In genomic region chr17:49132699-49133364, GRCh38 we compare ENCODE assay signal across 8 cellular contexts. TPM values are rescaled to one million over a fixed set of nuclear protein-coding genes. Genes with fewer than 3 reads are reported as not detected.
DNase-seq lines count a peak whose midpoint lies in the region; TF ChIP-seq lines count a peak whose summit lies in the region.

B4GALNT2 (plus strand) TSS chr17:49132769; CDS start chr17:49132793, 24 bp downstream.

- no peak within 1 kb of the TSS for H3K27ac Mint-ChIP-seq in HFFc6
- H3K27ac Mint-ChIP-seq in activated T-cell treated with anti-CD3 and anti-CD28 coated beads, Interleukin-2, amount 50 U/mL, for 24 hours, result no peak within 1 kb of the TSS

- no peak for TF ChIP-seq CTCF in HFFc6 (IDR thresholded peaks at IDR 0.05)

- H3K9me3 ChIP-seq in iPS DF 6.9 (ENCODE audit: control insufficient read depth, insufficient read depth, low read length), result 0 out of 2 replicates have a peak, but pooled peaks cover 2% of the 10 kb centered on the region

- no peaks in the 10 kb centered on the region for H3K36me3 Mint-ChIP-seq in HFFc6 (ENCODE audit: low read depth)
- H3K36me3 Mint-ChIP-seq in activated T-cell treated with anti-CD3 and anti-CD28 coated beads, Interleukin-2, amount 50 U/mL, for 24 hours (ENCODE audit: low read depth), result no peaks in the 10 kb centered on the region

- H3K4me3 Mint-ChIP-seq in HFFc6, result peak within 1 kb of the TSS; percentile 71
- H3K4me3 Mint-ChIP-seq in activated T-cell treated with anti-CD3 and anti-CD28 coated beads, Interleukin-2, amount 50 U/mL, for 24 hours, result peak within 1 kb of the TSS; percentile 60

- no peaks in the 10 kb centered on the region for H3K36me3 ChIP-seq in iPS DF 6.9 (ENCODE audit: control insufficient read depth, insufficient read depth, low read length)

- H3K27me3 Mint-ChIP-seq in HFFc6 (ENCODE audit: insufficient read depth), result peaks cover 52% of the 10 kb centered on the region
- peaks cover 72% of the 10 kb centered on the region for H3K27me3 Mint-ChIP-seq in activated T-cell treated with anti-CD3 and anti-CD28 coated beads, Interleukin-2, amount 50 U/mL, for 24 hours

- peak within 1 kb of the TSS; percentile 34; the same call in 1 of the 2 replicates for H3K4me3 ChIP-seq in iPS DF 6.9 (ENCODE audit: low read length)

- peaks cover 25% of the 10 kb centered on the region for H3K27me3 ChIP-seq in iPS DF 6.9 (ENCODE audit: control insufficient read depth, insufficient read depth, low read length)

- H3K27ac ChIP-seq in iPS DF 6.9 (ENCODE audit: low read length), result no peak within 1 kb of the TSS

- H3K9me3 Mint-ChIP-seq in HFFc6, result peaks cover 15% of the 10 kb centered on the region
- no peaks in the 10 kb centered on the region for H3K9me3 Mint-ChIP-seq in activated T-cell treated with anti-CD3 and anti-CD28 coated beads, Interleukin-2, amount 50 U/mL, for 24 hours

- DNase-seq in HFFc6 (no peak), iPS DF 6.9 (ENCODE audit: low read depth, low spot score) (no peak), DMS53 (lab: John Stamatoyannopoulos, UW) (no peak), NCI-H2171 (lab: John Stamatoyannopoulos, UW) (no peak), SIG-M5 treated with dmso at 0.1 percent for 504 hours (lab: John Stamatoyannopoulos, UW; ENCODE audit: unreplicated experiment) (no peak), SKM-1 treated with dmso at 0.1 percent for 144 hours (lab: John Stamatoyannopoulos, UW; ENCODE audit: unreplicated experiment) (no peak)
- DNase-seq in activated T-cell treated with anti-CD3 and anti-CD28 coated beads, Interleukin-2, amount 50 U/mL, for 24 hours, result peak; percentile 38
- DNase-seq in stimulated activated CD4-positive, alpha-beta T cell treated with anti-CD3 and anti-CD28 coated beads, Interleukin-1b, Interleukin-23, amount 100 ng/mL, for 48 hours, result peak; percentile 7

- no CpG with 5 or more reads among the region's 65 CpGs for WGBS in iPS DF 6.9 (ENCODE audit: insufficient coverage, insufficient read length)

- no peaks in the 10 kb centered on the region for H3K4me1 ChIP-seq in iPS DF 6.9 (ENCODE audit: control insufficient read depth, insufficient read depth, low read length)

- peaks cover 7% of the 10 kb centered on the region; the same call in 1 of the 2 replicates for H3K4me1 Mint-ChIP-seq in HFFc6 (ENCODE audit: low read depth)
- peaks cover 10% of the 10 kb centered on the region for H3K4me1 Mint-ChIP-seq in activated T-cell treated with anti-CD3 and anti-CD28 coated beads, Interleukin-2, amount 50 U/mL, for 24 hours (ENCODE audit: low read depth)

RNA-seq across cellular contexts. Expression of gene B4GALNT2, which starts in this region (rescaled TPM):
- not detected for total RNA-seq in HFFc6 (2021; fragmentation: NEBNext Ultra II Directional; extraction: Animal tissue kit (Norgen Biotek cat#: 25700))

Comparison
In these comparisons a context has a peak if more than half of its experiments do, and no peak if none do; other contexts are left out.
1. DNase-seq: peak in activated T-cell treated with anti-CD3 and anti-CD28 coated beads, Interleukin-2, amount 50 U/mL, for 24 hours (single experiment) and stimulated activated CD4-positive, alpha-beta T cell treated with anti-CD3 and anti-CD28 coated beads, Interleukin-1b, Interleukin-23, amount 100 ng/mL, for 48 hours (single experiment); none in HFFc6 (single experiment), iPS DF 6.9 (single experiment), DMS53 (single experiment), NCI-H2171 (single experiment), SIG-M5 treated with dmso at 0.1 percent for 504 hours (single experiment) and SKM-1 treated with dmso at 0.1 percent for 144 hours (single experiment).